Comparison of ENCODE assay signal across 8 cellular contexts in the genomic region with DNA sequence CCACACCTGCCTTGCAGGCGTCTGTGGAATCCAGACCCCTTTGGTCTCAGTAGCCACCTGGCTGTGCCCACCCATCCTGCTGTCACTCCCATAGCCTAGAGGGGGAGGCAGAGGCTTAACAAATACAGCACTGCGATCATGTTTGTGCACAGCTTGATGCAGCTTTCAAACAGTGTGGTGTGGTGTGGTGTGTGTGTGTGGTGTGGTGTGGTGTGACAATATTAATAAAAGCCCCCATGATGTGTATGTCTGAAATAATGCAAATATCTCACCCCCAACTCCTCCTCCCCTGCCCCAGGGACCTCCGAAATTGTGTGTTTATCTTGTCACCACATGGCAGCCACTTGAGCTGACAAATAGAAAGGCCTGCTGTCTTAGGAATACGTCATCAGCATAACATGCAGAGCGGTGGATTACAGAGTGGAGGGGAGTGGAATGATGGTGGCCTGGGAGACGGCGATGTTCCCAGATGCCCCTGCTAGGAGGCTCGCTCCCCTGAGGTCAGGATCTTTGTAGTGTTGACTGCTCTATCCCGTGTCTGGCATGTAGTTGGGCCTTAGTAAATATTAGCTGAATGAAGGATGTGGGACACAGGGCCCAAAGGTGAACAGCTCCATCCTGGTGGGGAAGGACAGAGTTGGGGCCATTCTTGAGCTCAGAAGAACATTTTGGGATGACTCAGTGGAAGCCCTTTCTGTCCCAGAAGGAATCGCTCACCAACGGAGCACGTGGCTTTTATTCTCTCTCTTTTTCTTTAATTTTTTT. TPM values are rescaled to one million over a fixed set of nuclear protein-coding genes. Genes with fewer than 3 reads are reported as not detected.
DNase-seq lines count a peak whose midpoint lies in the region; ATAC-seq, FAIRE-seq and TF ChIP-seq lines count a peak whose summit lies in the region.

No MANE protein-coding gene starts in this region.

- 40 to 59% methylated on average over 10 to 12 of the region's 12 CpGs for WGBS in testis, 2 donors

- TF ChIP-seq POLR2A in testis (IDR thresholded peaks at IDR 0.05) (no peak), H54 (IDR thresholded peaks at IDR 0.05; ENCODE audit: low read depth, low read length) (no peak)

- H3K9me3 ChIP-seq in testis = no peaks in the 10 kb centered on the region

- no peak for FAIRE-seq in H54 (lab: Jason Lieb, UNC)

- intact Hi-C loops in testis (cut with DNase I; ENCODE audit: low total_unique reads) = loop anchor here (10.0 kb wide), 1 partner anchor 133 kb away; no protein-coding TSS in a partner anchor

- no peak for ATAC-seq in HG02885 (IDR thresholded peaks at IDR 0.05; ENCODE audit: poor library complexity, unreplicated experiment)

- peak overlapping the region; percentile 15 for H3K4me3 ChIP-seq in brain microvascular endothelial cell (ENCODE audit: low read depth, low read length)
- H3K4me3 ChIP-seq in testis = no peak overlapping the region

- H3K27me3 ChIP-seq in brain microvascular endothelial cell (replicated peaks) = no peaks in the 10 kb centered on the region
- H3K27me3 ChIP-seq in layer of hippocampus (ENCODE audit: control insufficient read depth, insufficient read depth, low read length) = no peaks in the 10 kb centered on the region
- H3K27me3 ChIP-seq in testis = no peaks in the 10 kb centered on the region

- peak overlapping the region; percentile 61 for H3K27ac ChIP-seq in brain microvascular endothelial cell
- H3K27ac ChIP-seq in layer of hippocampus (ENCODE audit: low read depth, low read length) = peak overlapping the region; percentile 66
- H3K27ac ChIP-seq in testis = peak overlapping the region; percentile 53 to 72

- peak; percentile 40 for DNase-seq in activated T-cell treated with anti-CD3 and anti-CD28 coated beads, Interleukin-2, amount 50 U/mL, for 1 hour
- DNase-seq in activated T-cell treated with anti-CD3 and anti-CD28 coated beads, Interleukin-2, amount 50 U/mL, for 48 hours = no peak
- peak; percentile 94 for DNase-seq in NCI-H69 (lab: John Stamatoyannopoulos, UW)
- peak; percentile 60 for DNase-seq in brain microvascular endothelial cell
- peak; percentile 70 for DNase-seq in testis
- DNase-seq in H54 (ENCODE audit: insufficient read length, low spot score) = no peak

- H3K4me1 ChIP-seq in testis = peaks cover 39% of the 10 kb centered on the region

- H3K36me3 ChIP-seq in brain microvascular endothelial cell (replicated peaks) = peaks cover 4% of the 10 kb centered on the region
- no peaks in the 10 kb centered on the region for H3K36me3 ChIP-seq in testis (ENCODE audit: low read depth, missing control alignments)

- TF ChIP-seq CTCF in brain microvascular endothelial cell (IDR thresholded peaks at IDR 0.05; ENCODE audit: low read depth, low read length, missing control alignments) (peak; percentile 77), testis (IDR thresholded peaks at IDR 0.05) (peak in 1 of 3 experiments; percentile 18)

- in situ Hi-C loops in brain microvascular endothelial cell (cut with HindIII; ENCODE audit: low pct_ligation_motif_present, low sequenced_read_pairs) = no loop called here

RNA-seq across cellular contexts. Expression of a gene that starts 2.8 kb away (rescaled TPM):
- 100 to 1,000 TPM in 1 of 2 donors, 10 to 100 TPM in 1; 95.7 to 117 TPM for total RNA-seq in testis
- polyA plus RNA-seq in testis (ENCODE audit: insufficient read depth, low read depth, low replicate concordance) = 51.9 TPM

RNA-seq across cellular contexts. Expression of a gene that starts 14.1 kb away (rescaled TPM):
- total RNA-seq in testis = 100 to 1,000 TPM; 466 to 960 TPM
- polyA plus RNA-seq in testis (ENCODE audit: insufficient read depth, low read depth, low replicate concordance) = 681 TPM

RNA-seq across cellular contexts. Expression of a gene that starts 21.9 kb away (rescaled TPM):
- 10 to 100 TPM; 15.7 to 23.6 TPM for total RNA-seq in testis
- polyA plus RNA-seq in testis (ENCODE audit: insufficient read depth, low read depth, low replicate concordance) = 11.9 TPM

RNA-seq across cellular contexts. Expression of a gene that starts 24.8 kb away (rescaled TPM):
- total RNA-seq in testis = 10 to 100 TPM; 46.6 to 51.2 TPM
- 76.2 TPM for polyA plus RNA-seq in testis (ENCODE audit: insufficient read depth, low read depth, low replicate concordance)

RNA-seq across cellular contexts. Expression of a gene that starts 35.5 kb away (rescaled TPM):
- total RNA-seq in testis = 10 to 100 TPM; 74.0 to 80.2 TPM
- 52.9 TPM for polyA plus RNA-seq in testis (ENCODE audit: insufficient read depth, low read depth, low replicate concordance)

Comparison
In these comparisons a context has a peak if more than half of its experiments do, and no peak if none do; other contexts are left out.
1. DNase-seq: peak in activated T-cell treated with anti-CD3 and anti-CD28 coated beads, Interleukin-2, amount 50 U/mL, for 1 hour (single experiment), NCI-H69 (single experiment), brain microvascular endothelial cell (single experiment) and testis (single experiment); none in activated T-cell treated with anti-CD3 and anti-CD28 coated beads, Interleukin-2, amount 50 U/mL, for 48 hours (0 of 2) and H54 (single experiment).
2. Peak in every context shown above with its lines, with median percentiles within 50 percentile points of each other: H3K27ac ChIP-seq.